ENCODE assay signal across 3 cellular contexts in the genomic region with DNA sequence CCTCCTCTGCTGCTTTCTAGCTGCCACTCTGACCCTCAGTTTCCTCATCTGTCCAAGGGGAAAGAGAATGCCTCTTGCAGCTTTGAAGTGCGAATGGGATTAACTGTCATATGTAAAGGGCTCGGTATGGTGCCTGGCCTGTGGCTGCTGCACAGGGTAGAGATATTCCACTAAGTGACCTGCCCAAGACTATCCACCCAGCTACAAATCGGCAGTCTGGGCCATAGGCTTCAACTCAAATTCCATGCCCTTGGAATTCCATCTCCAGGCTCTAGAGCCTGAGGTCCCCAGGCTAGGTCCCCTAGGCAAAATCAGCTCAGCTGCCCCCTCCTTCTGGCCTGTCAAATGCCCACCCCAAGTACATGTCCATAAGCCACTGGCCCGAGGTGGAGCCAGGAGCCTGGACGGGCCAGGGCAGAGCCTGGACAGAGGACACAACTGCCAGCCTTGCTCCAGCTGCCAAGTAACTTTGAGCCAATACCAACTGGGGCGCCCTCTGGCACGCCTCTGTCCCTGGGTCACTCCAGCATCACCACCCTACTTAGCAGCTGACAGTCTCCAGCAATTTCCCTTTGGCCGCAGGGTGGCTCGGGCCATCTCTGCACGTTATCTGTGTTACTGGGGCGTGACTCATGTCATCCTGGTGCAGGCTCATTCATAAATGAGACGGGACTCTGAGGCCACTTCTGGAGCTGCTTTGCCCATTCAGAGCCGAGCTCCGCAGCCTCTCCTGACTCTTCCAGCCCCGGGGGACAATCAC.
A peak's percentile ranks its signal among the peaks of the same experiment; 100 is the strongest.
TF ChIP-seq lines count a peak whose summit lies in the region.

No MANE protein-coding gene starts in this region.

TF ChIP-seq in A549, 52 proteins besides CTCF, POLR2A, EP300 and RAD21 (continued from another document and continues in another):
- TF ChIP-seq, protein P1, sequence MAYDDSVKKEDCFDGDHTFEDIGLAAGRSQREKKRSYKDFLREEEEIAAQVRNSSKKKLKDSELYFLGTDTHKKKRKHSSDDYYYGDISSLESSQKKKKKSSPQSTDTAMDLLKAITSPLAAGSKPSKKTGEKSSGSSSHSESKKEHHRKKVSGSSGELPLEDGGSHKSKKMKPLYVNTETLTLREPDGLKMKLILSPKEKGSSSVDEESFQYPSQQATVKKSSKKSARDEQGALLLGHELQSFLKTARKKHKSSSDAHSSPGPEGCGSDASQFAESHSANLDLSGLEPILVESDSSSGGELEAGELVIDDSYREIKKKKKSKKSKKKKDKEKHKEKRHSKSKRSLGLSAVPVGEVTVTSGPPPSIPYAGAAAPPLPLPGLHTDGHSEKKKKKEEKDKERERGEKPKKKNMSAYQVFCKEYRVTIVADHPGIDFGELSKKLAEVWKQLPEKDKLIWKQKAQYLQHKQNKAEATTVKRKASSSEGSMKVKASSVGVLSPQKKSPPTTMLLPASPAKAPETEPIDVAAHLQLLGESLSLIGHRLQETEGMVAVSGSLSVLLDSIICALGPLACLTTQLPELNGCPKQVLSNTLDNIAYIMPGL (CRISPR knock-in tag; IDR thresholded peaks at IDR 0.05; ENCODE audit: borderline replicate concordance), result no peak
- TF ChIP-seq NPAS2 (CRISPR knock-in tag; IDR thresholded peaks at IDR 0.05; ENCODE audit: borderline replicate concordance), result no peak
- TF ChIP-seq RFX5 (IDR thresholded peaks at IDR 0.05), result no peak
- TF ChIP-seq CBX2 (IDR thresholded peaks at IDR 0.05; ENCODE audit: borderline replicate concordance, low read depth), result no peak
- TF ChIP-seq, protein P2, sequence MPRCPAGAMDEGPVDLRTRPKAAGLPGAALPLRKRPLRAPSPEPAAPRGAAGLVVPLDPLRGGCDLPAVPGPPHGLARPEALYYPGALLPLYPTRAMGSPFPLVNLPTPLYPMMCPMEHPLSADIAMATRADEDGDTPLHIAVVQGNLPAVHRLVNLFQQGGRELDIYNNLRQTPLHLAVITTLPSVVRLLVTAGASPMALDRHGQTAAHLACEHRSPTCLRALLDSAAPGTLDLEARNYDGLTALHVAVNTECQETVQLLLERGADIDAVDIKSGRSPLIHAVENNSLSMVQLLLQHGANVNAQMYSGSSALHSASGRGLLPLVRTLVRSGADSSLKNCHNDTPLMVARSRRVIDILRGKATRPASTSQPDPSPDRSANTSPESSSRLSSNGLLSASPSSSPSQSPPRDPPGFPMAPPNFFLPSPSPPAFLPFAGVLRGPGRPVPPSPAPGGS (IDR thresholded peaks at IDR 0.05), result no peak
- TF ChIP-seq, protein P3, sequence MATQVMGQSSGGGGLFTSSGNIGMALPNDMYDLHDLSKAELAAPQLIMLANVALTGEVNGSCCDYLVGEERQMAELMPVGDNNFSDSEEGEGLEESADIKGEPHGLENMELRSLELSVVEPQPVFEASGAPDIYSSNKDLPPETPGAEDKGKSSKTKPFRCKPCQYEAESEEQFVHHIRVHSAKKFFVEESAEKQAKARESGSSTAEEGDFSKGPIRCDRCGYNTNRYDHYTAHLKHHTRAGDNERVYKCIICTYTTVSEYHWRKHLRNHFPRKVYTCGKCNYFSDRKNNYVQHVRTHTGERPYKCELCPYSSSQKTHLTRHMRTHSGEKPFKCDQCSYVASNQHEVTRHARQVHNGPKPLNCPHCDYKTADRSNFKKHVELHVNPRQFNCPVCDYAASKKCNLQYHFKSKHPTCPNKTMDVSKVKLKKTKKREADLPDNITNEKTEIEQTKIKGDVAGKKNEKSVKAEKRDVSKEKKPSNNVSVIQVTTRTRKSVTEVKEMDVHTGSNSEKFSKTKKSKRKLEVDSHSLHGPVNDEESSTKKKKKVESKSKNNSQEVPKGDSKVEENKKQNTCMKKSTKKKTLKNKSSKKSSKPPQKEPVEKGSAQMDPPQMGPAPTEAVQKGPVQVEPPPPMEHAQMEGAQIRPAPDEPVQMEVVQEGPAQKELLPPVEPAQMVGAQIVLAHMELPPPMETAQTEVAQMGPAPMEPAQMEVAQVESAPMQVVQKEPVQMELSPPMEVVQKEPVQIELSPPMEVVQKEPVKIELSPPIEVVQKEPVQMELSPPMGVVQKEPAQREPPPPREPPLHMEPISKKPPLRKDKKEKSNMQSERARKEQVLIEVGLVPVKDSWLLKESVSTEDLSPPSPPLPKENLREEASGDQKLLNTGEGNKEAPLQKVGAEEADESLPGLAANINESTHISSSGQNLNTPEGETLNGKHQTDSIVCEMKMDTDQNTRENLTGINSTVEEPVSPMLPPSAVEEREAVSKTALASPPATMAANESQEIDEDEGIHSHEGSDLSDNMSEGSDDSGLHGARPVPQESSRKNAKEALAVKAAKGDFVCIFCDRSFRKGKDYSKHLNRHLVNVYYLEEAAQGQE (IDR thresholded peaks at IDR 0.05), result no peak
- no peak for TF ChIP-seq BHLHE40 (IDR thresholded peaks at IDR 0.05; ENCODE audit: low read depth, low read length)
- no peak for TF ChIP-seq SREBF2 (IDR thresholded peaks at IDR 0.05)
- TF ChIP-seq CBX8 (IDR thresholded peaks at IDR 0.05), result no peak

TF ChIP-seq in GM23338, 12 proteins besides CTCF, POLR2A, EP300 and RAD21 (continued from another document and continues in another):
- no peak for TF ChIP-seq NANOG (IDR thresholded peaks at IDR 0.05; ENCODE audit: borderline replicate concordance)
- TF ChIP-seq, protein P3 (IDR thresholded peaks at IDR 0.05; ENCODE audit: unreplicated experiment), result no peak

TF ChIP-seq in PFSK-1, 5 proteins besides CTCF, POLR2A, EP300 and RAD21 (continued from another document):
- TF ChIP-seq, protein P3 (IDR thresholded peaks at IDR 0.05; ENCODE audit: insufficient read depth in 1 of 2, low read depth in 2 of 2, low read length in 2 of 2), result peak in 1 of 2 experiments; percentile 58; a peak in 1 of 4 replicates
- TF ChIP-seq TAF1 (IDR thresholded peaks at IDR 0.05; ENCODE audit: borderline replicate concordance, insufficient read depth, low read length) (no peak), POLR2AphosphoS5 (IDR thresholded peaks at IDR 0.05; ENCODE audit: low read depth, low read length) (no peak)
TF ChIP-seq in PFSK-1: peak in this region for 3.
